ENCODE assay signal across 14 cellular contexts in the genomic region with DNA sequence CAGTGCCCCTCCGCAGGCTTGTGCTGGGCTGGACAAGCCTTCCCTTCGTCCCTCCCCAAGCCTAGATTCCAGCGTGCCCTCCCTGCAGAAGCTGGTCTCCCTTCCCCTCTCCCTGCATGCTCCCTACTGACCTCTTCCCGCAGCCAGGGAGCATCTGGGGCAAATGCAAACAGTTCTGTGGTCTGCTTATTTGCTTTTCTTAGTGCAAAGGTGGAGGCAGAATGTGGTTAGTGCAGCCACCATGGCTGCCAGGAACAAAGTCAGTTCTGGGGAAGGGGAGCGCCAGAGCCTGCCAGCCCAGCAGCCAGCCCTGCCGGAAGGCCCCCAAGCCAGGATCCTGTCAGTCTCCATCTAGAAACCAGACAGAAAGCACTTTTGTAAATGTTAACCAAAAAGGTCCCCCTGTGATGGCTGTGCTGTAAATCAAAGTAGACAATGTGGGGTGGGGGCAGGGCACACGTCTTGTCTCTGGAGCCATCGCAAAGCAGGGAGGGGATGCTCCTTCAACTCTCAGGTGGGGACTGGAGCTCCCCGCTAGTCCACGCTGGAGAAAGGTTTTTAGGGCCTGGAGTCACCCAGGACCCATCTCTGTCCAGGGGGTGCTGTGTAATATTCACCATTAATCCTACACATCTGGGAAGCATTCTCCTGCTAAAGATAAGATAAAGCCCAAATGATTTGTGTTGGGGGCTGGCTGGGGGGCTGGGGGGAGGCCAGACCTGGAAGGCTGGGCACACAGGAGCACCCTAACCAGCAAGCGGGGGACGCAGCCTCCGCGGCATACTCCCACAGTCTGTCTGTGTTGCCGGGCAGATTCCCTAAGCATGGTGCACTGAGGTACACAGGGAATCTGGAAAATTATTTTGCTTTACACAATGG. TPM values are rescaled to one million over a fixed set of nuclear protein-coding genes. Genes with fewer than 3 reads are reported as not detected.
A peak's percentile ranks its signal among the peaks of the same experiment; 100 is the strongest.
DNase-seq lines count a peak whose midpoint lies in the region; ATAC-seq and TF ChIP-seq lines count a peak whose summit lies in the region.
"Had no signal": no experiment of that assay in that cellular context is flagged by ENCODE, and none has a peak within 500 bp of the region (broad histone marks: within the 10 kb centered on the region; RNA-seq: fewer than 3 reads in every experiment).

No MANE protein-coding gene starts in this region.

- CTCF ChIA-PET in Panc1 (lab: Charles Lee): no interaction called here
- CTCF ChIA-PET in activated CD4-positive, alpha-beta T cell treated with anti-CD3 and anti-CD28 coated beads for 36 hours (lab: Charles Lee): interaction anchor here (0.6 kb wide), 1 partner anchor 56 kb away, joined by 3 read pairs; no protein-coding TSS in a partner anchor

- BruUV-seq in Panc1 (replicated peaks; lab: Mats Ljungman, UMichigan): no TSS peak

- H3K4me3 ChIP-seq in HAP-1 (no peak overlapping the region), Panc1 (ENCODE audit: low read depth in 2 of 2, low read length in 2 of 2) (peak overlapping the region in 1 of 2 experiments; percentile 35; a peak in 2 of 4 replicates), iPS-18c (ENCODE audit: insufficient read depth, low read depth, low read length) (peak overlapping the region; percentile 16), rectal smooth muscle tissue (ENCODE audit: low read length) (peak overlapping the region; percentile 28)

- no peaks in the 10 kb centered on the region for H3K9me3 ChIP-seq in HAP-1
- H3K9me3 ChIP-seq in Panc1 (ENCODE audit: control insufficient read depth, insufficient read depth, low read depth, low read length): no peaks in the 10 kb centered on the region
- no peaks in the 10 kb centered on the region for H3K9me3 ChIP-seq in iPS-18c (ENCODE audit: control insufficient read depth, insufficient read depth, low read length)

- H3K27ac Mint-ChIP-seq in activated CD4-positive, alpha-beta T cell treated with anti-CD3 and anti-CD28 coated beads for 36 hours: no peak overlapping the region
- H3K27ac Mint-ChIP-seq: activated CD4-positive, alpha-beta memory T cell treated with anti-CD3 and anti-CD28 coated beads, Interleukin-2, amount 10 ng/mL, durations not matched to agents 7 days and 5 days; activated naive CD4-positive, alpha-beta T cell treated with anti-CD3 and anti-CD28 coated beads, Interleukin-2, amount 50 U/mL, for 72 hours had no signal

- no peaks in the 10 kb centered on the region for H3K9me3 Mint-ChIP-seq in activated CD4-positive, alpha-beta T cell treated with anti-CD3 and anti-CD28 coated beads for 36 hours (ENCODE audit: low read depth)
- H3K9me3 Mint-ChIP-seq: activated CD4-positive, alpha-beta memory T cell treated with anti-CD3 and anti-CD28 coated beads, Interleukin-2, amount 10 ng/mL, durations not matched to agents 7 days and 5 days; activated naive CD4-positive, alpha-beta T cell treated with anti-CD3 and anti-CD28 coated beads, Interleukin-2, amount 50 U/mL, for 72 hours; naive thymus-derived CD4-positive, alpha-beta T cell had no signal

- ATAC-seq in Panc1: peak; percentile 73
- ATAC-seq in esophagus mucosa: no peak
- ATAC-seq in HG03565 (IDR thresholded peaks at IDR 0.05; ENCODE audit: unreplicated experiment): no peak
- ATAC-seq in activated CD4-positive, alpha-beta T cell treated with anti-CD3 and anti-CD28 coated beads for 36 hours: no peak
- ATAC-seq: activated naive CD4-positive, alpha-beta T cell treated with anti-CD3 and anti-CD28 coated beads, Interleukin-2, amount 50 U/mL, for 72 hours; naive thymus-derived CD4-positive, alpha-beta T cell had no signal

- H3K4me1 ChIP-seq in HAP-1: peaks cover 18% of the 10 kb centered on the region
- H3K4me1 ChIP-seq in Panc1 (ENCODE audit: control insufficient read depth, insufficient read depth, low read length): peaks cover 5% of the 10 kb centered on the region; the same call in 1 of the 2 replicates
- no peaks in the 10 kb centered on the region for H3K4me1 ChIP-seq in rectal smooth muscle tissue (ENCODE audit: control insufficient read depth, insufficient read depth, low read length)

- no peaks in the 10 kb centered on the region for H3K4me1 Mint-ChIP-seq in activated CD4-positive, alpha-beta T cell treated with anti-CD3 and anti-CD28 coated beads for 36 hours
- H3K4me1 Mint-ChIP-seq: activated CD4-positive, alpha-beta memory T cell treated with anti-CD3 and anti-CD28 coated beads, Interleukin-2, amount 10 ng/mL, durations not matched to agents 7 days and 5 days had no signal

- intact Hi-C loops in Panc1 (cut with micrococcal nuclease; ENCODE audit: unreplicated experiment): no loop called here
- intact Hi-C loops in activated CD4-positive, alpha-beta T cell treated with anti-CD3 and anti-CD28 coated beads for 36 hours (cut with DNase I, micrococcal nuclease): no loop called here

- DNase-seq in HAP-1 (ENCODE audit: low spot score in 2 of 2): peak; percentile 11 to 26
- DNase-seq in Panc1 (ENCODE audit: low read depth, low spot score): no peak
- DNase-seq in NCI-H1105 treated with DMSO at 0.1 percent for 48 hours (lab: John Stamatoyannopoulos, UW): no peak
- no peak for DNase-seq in activated CD4-positive, alpha-beta T cell treated with anti-CD3 and anti-CD28 coated beads for 36 hours
- DNase-seq: activated CD4-positive, alpha-beta memory T cell treated with anti-CD3 and anti-CD28 coated beads, Interleukin-2, amount 10 ng/mL, durations not matched to agents 7 days and 5 days; effector memory CD4-positive, alpha-beta T cell; naive thymus-derived CD4-positive, alpha-beta T cell; NCI-H2227 treated with DMSO at 0.1 percent for 48 hours; SW 1271 had no signal

- no peak for TF ChIP-seq CTCF in Panc1 (IDR thresholded peaks at IDR 0.05)

- in situ Hi-C loops in HAP-1 (cut with MboI; ENCODE audit: low sequenced_read_pairs): no loop called here
- in situ Hi-C loops in Panc1 (cut with HindIII; ENCODE audit: low pct_unique_long_range_greater_than_20kb, low sequenced_read_pairs): no loop called here

- H3K36me3 ChIP-seq in HAP-1 (replicated peaks) (no peaks in the 10 kb centered on the region), Panc1 (ENCODE audit: control insufficient read depth, insufficient read depth, low read length) (no peaks in the 10 kb centered on the region), rectal smooth muscle tissue (ENCODE audit: control insufficient read depth, insufficient read depth, low read length) (no peaks in the 10 kb centered on the region)

- no peak overlapping the region for H3K9ac ChIP-seq in rectal smooth muscle tissue (ENCODE audit: low read length)

- H3K4me3 Mint-ChIP-seq in activated CD4-positive, alpha-beta T cell treated with anti-CD3 and anti-CD28 coated beads for 36 hours: no peak overlapping the region
- H3K4me3 Mint-ChIP-seq: activated CD4-positive, alpha-beta memory T cell treated with anti-CD3 and anti-CD28 coated beads, Interleukin-2, amount 10 ng/mL, durations not matched to agents 7 days and 5 days; naive thymus-derived CD4-positive, alpha-beta T cell had no signal

- H3K27me3 ChIP-seq in HAP-1 (ENCODE audit: low read depth) (no peaks in the 10 kb centered on the region), Panc1 (ENCODE audit: control insufficient read depth, insufficient read depth, low read length) (no peaks in the 10 kb centered on the region), rectal smooth muscle tissue (ENCODE audit: control insufficient read depth, insufficient read depth, low read length) (no peaks in the 10 kb centered on the region)

- no peak overlapping the region; the same call in 1 of the 2 replicates for H3K27ac ChIP-seq in Panc1 (ENCODE audit: low read length)
- no peak overlapping the region for H3K27ac ChIP-seq in rectal smooth muscle tissue (ENCODE audit: low read depth, low read length)

- peaks cover 5% of the 10 kb centered on the region for H3K27me3 Mint-ChIP-seq in activated CD4-positive, alpha-beta T cell treated with anti-CD3 and anti-CD28 coated beads for 36 hours

- no peaks in the 10 kb centered on the region for H3K36me3 Mint-ChIP-seq in activated CD4-positive, alpha-beta T cell treated with anti-CD3 and anti-CD28 coated beads for 36 hours (ENCODE audit: low read depth)
- H3K36me3 Mint-ChIP-seq: activated naive CD4-positive, alpha-beta T cell treated with anti-CD3 and anti-CD28 coated beads, Interleukin-2, amount 50 U/mL, for 72 hours; naive thymus-derived CD4-positive, alpha-beta T cell had no signal

- POLR2A ChIA-PET in Panc1 (lab: Charles Lee): no interaction called here
- POLR2A ChIA-PET in activated CD4-positive, alpha-beta T cell treated with anti-CD3 and anti-CD28 coated beads for 36 hours (lab: Charles Lee): no interaction called here

RNA-seq across cellular contexts. Expression of gene SERP2, which starts 30.9 kb away (rescaled TPM):
- total RNA-seq in Panc1 (2021; ENCODE audit: unreplicated experiment): 0.18 TPM
- 0.29 TPM for polyA plus RNA-seq in Panc1 (2012; ENCODE audit: insufficient read length)
- 1.2 TPM for total RNA-seq in esophagus mucosa
- total RNA-seq in activated CD4-positive, alpha-beta T cell treated with anti-CD3 and anti-CD28 coated beads for 36 hours: under 1 TPM; 0.63 to 0.98 TPM
- total RNA-seq: activated CD4-positive, alpha-beta memory T cell treated with anti-CD3 and anti-CD28 coated beads, Interleukin-2, amount 10 ng/mL, durations not matched to agents 7 days and 5 days had no signal

Comparison
In these comparisons a context has a peak if more than half of its experiments do, and no peak if none do; other contexts are left out.
1. DNase-seq: peak in HAP-1 (2 of 2); none in Panc1 (single experiment), NCI-H1105 treated with DMSO at 0.1 percent for 48 hours (single experiment) and activated CD4-positive, alpha-beta T cell treated with anti-CD3 and anti-CD28 coated beads for 36 hours (single experiment).